In the genomic region with DNA sequence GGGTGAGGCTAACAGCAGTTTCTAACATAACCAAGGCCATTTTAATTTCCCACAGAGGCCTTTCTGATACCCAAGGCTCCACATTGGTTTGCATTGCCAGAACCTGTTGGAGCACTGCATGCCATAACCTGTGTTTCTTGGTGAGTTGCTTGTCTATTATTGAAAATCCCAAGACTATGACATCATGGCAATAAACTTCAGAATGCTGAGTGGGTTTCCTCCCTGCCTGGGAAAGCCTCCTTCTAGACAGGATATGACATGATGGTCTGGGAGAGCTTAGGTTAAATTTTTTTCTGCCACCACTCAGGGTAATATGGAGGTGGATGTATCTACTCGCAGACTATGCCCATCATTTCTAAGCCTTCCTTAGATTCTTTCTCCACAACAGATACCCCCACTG, we compare ENCODE assay signal across 16 cellular contexts. TPM values are rescaled to one million over a fixed set of nuclear protein-coding genes. Genes with fewer than 3 reads are reported as not detected.
A peak's percentile ranks its signal among the peaks of the same experiment; 100 is the strongest.
DNase-seq lines count a peak whose midpoint lies in the region; ATAC-seq, FAIRE-seq and TF ChIP-seq lines count a peak whose summit lies in the region.
"Had no signal": no experiment of that assay in that cellular context is flagged by ENCODE, and none has a peak within 500 bp of the region (broad histone marks: within the 10 kb centered on the region; RNA-seq: fewer than 3 reads in every experiment).

No MANE protein-coding gene starts in this region.

- no peak for TF ChIP-seq RAD21 in HepG2 (CRISPR knock-in tag; IDR thresholded peaks at IDR 0.05)

- H4K20me1 ChIP-seq in HepG2 (ENCODE audit: insufficient read depth, low read length), result no peaks in the 10 kb centered on the region

- H3K79me2 ChIP-seq in HepG2 (ENCODE audit: insufficient read depth, low read length), result no peaks in the 10 kb centered on the region

- WGBS in HepG2 (ENCODE audit: low lambda C conversion rate), result 50% methylated on average over 1 of the region's 1 CpG
- WGBS in right lobe of liver (ENCODE audit: insufficient coverage, low coverage, low lambda C conversion rate, missing lambda C conversion rate), result no CpG with 5 or more reads among the region's 1 CpG

- no peak overlapping the region for H2AFZ ChIP-seq in HepG2 (ENCODE audit: low read length)

- FAIRE-seq in HepG2 (lab: Jason Lieb, UNC), result no peak
- FAIRE-seq: endometrium, small intestine had no signal

- no peaks in the 10 kb centered on the region for H3K4me1 ChIP-seq in HepG2 (ENCODE audit: insufficient read depth, low read length)
- no peaks in the 10 kb centered on the region for H3K4me1 ChIP-seq in right lobe of liver
- peaks cover 4% of the 10 kb centered on the region for H3K4me1 ChIP-seq in lower lobe of right lung

- H3K4me2 ChIP-seq in HepG2 (ENCODE audit: low read depth, low read length), result no peak overlapping the region

- TF ChIP-seq POLR2A in HepG2 (IDR thresholded peaks at IDR 0.05; ENCODE audit: insufficient read depth in 1 of 2, low read depth in 2 of 2, low read length in 2 of 2) (no peak), right lobe of liver (IDR thresholded peaks at IDR 0.05) (no peak)

- no peak overlapping the region for H3K27ac ChIP-seq in HepG2 (ENCODE audit: extremely low read length, insufficient read depth, low read length)
- no peak overlapping the region for H3K27ac ChIP-seq in right lobe of liver
- no peak overlapping the region for H3K27ac ChIP-seq in lower lobe of right lung
- H3K27ac ChIP-seq: 22Rv1 had no signal

- peaks cover 0 to 5% of the 10 kb centered on the region in 2 experiments; a peak in 2 of 5 replicates for H3K27me3 ChIP-seq in HepG2 (ENCODE audit: control insufficient read depth in 1 of 2, insufficient read depth in 2 of 2, low read length in 2 of 2)
- no peaks in the 10 kb centered on the region for H3K27me3 ChIP-seq in right lobe of liver
- no peaks in the 10 kb centered on the region for H3K27me3 ChIP-seq in lower lobe of right lung (ENCODE audit: low read depth)
- H3K27me3 ChIP-seq in MG63, result no peaks in the 10 kb centered on the region

- no TSS peak for BruUV-seq in HepG2 (replicated peaks; lab: Mats Ljungman, UMichigan)

- H3K9me3 ChIP-seq in HepG2 (ENCODE audit: low read length) (no peaks in the 10 kb centered on the region), right lobe of liver (no peaks in the 10 kb centered on the region), lower lobe of right lung (no peaks in the 10 kb centered on the region), MG63 (no peaks in the 10 kb centered on the region)

- TF ChIP-seq EP300 in HepG2 (IDR thresholded peaks at IDR 0.05; ENCODE audit: low read depth in 2 of 2, low read length in 2 of 2) (no peak), HepG2 (CRISPR knock-in tag; IDR thresholded peaks at IDR 0.05; ENCODE audit: borderline replicate concordance) (no peak)

- H3K36me3 ChIP-seq in HepG2 (replicated peaks in 1 of 2; ENCODE audit: control insufficient read depth in 1 of 2, insufficient read depth in 2 of 2, low read length in 2 of 2), result no peaks in the 10 kb centered on the region
- H3K36me3 ChIP-seq in right lobe of liver, result no peaks in the 10 kb centered on the region
- no peaks in the 10 kb centered on the region for H3K36me3 ChIP-seq in lower lobe of right lung
- no peaks in the 10 kb centered on the region for H3K36me3 ChIP-seq in MG63

- POLR2A ChIA-PET in HepG2 (lab: Yijun Ruan, JAX), result no interaction called here

- no peak for ATAC-seq in HepG2
- no peak for ATAC-seq in right lobe of liver
- ATAC-seq in lower lobe of right lung, result no peak
- ATAC-seq: Panc1 had no signal

- CTCF ChIA-PET in HepG2 (lab: Yijun Ruan, JAX; ENCODE audit: low intra/inter-chr PET ratio, low total read pairs), result no interaction called here

- no peak overlapping the region for H3K9ac ChIP-seq in HepG2 (ENCODE audit: insufficient read depth, low read depth, low read length)

- H3K4me3 ChIP-seq in HepG2 (replicated peaks in 1 of 3; ENCODE audit: insufficient read depth in 1 of 3, low read depth in 2 of 3, low read length in 3 of 3), result no peak overlapping the region
- no peak overlapping the region for H3K4me3 ChIP-seq in right lobe of liver
- no peak overlapping the region for H3K4me3 ChIP-seq in epithelial cell of esophagus (ENCODE audit: low read length)
- H3K4me3 ChIP-seq in lower lobe of right lung, result no peak overlapping the region
- H3K4me3 ChIP-seq in MG63, result no peak overlapping the region

- TF ChIP-seq CTCF in HepG2 (CRISPR knock-in tag; IDR thresholded peaks at IDR 0.05) (no peak), right lobe of liver (IDR thresholded peaks at IDR 0.05) (no peak), epithelial cell of esophagus (IDR thresholded peaks at IDR 0.05; ENCODE audit: insufficient read depth, low read depth, low read length, missing control alignments) (no peak), lower lobe of right lung (IDR thresholded peaks at IDR 0.05) (no peak)

- in situ Hi-C loops in HepG2 (cut with HindIII; ENCODE audit: extremely low pct_ligation_motif_present, low pct_unique_long_range_greater_than_20kb), result no loop called here

- intact Hi-C loops in HepG2 (cut with micrococcal nuclease; ENCODE audit: unreplicated experiment), result no loop called here
- intact Hi-C loops in right lobe of liver (cut with DNase I), result no loop called here
- intact Hi-C loops in lower lobe of right lung (cut with DNase I), result no loop called here

- DNase-seq in HepG2 (ENCODE audit: low spot score), result no peak
- DNase-seq in right lobe of liver, result no peak
- DNase-seq in epithelial cell of esophagus (ENCODE audit: low read depth), result peak; percentile 99
- DNase-seq in kidney tubule cell (ENCODE audit: low spot score), result peak; percentile 89
- no peak for DNase-seq in activated CD4-positive, alpha-beta T cell treated with anti-CD3 and anti-CD28 coated beads for 4 hours
- DNase-seq in lower lobe of right lung, result no peak
- DNase-seq in NCI-H146 treated with DMSO at 0.1 percent for 48 hours (lab: John Stamatoyannopoulos, UW; ENCODE audit: unreplicated experiment), result no peak
- DNase-seq in MG63, result no peak
- DNase-seq: activated CD4-positive, alpha-beta memory T cell treated with anti-CD3 and anti-CD28 coated beads for 36 hours; DMS53; NCI-H2081 treated with DMSO at 0.1 percent for 48 hours; NCI-H774; small intestine had no signal

TF ChIP-seq in HepG2, 621 proteins besides CTCF, POLR2A, EP300 and RAD21:
- TF ChIP-seq, protein P1, sequence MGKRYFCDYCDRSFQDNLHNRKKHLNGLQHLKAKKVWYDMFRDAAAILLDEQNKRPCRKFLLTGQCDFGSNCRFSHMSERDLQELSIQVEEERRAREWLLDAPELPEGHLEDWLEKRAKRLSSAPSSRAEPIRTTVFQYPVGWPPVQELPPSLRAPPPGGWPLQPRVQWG (CRISPR knock-in tag; IDR thresholded peaks at IDR 0.05; ENCODE audit: borderline replicate concordance, low read depth), result no peak
- TF ChIP-seq ATF7 (IDR thresholded peaks at IDR 0.05) (peak; percentile 62; the same call in 1 of the 2 replicates), ATF7 (CRISPR knock-in tag; IDR thresholded peaks at IDR 0.05) (no peak)
TF ChIP-seq in HepG2: peak in this region for 1.

RNA-seq across cellular contexts. Expression of a gene that starts 23.2 kb away (rescaled TPM):
- 5.2 and 11.3 TPM in 2 replicates for total RNA-seq in HepG2 (2016; rRNA removed; fragmentation: Illumina TruSeq; extraction: Trizol)
- 0.30 and 0.44 TPM in 2 replicates for total RNA-seq in HepG2 (2016; cell fraction: cytosol; rRNA removed; fragmentation: Illumina TruSeq; extraction: Trizol; ENCODE audit: low read depth)
- total RNA-seq in HepG2 (2016; cell fraction: insoluble cytoplasmic fraction; rRNA removed; fragmentation: Illumina TruSeq; extraction: Trizol), result 4.6 and 10.3 TPM in 2 replicates
- 2.2 and 2.3 TPM in 2 replicates for total RNA-seq in HepG2 (2016; cell fraction: membrane; rRNA removed; fragmentation: Illumina TruSeq; extraction: Trizol)
- 10.6 and 12.9 TPM in 2 replicates for total RNA-seq in HepG2 (2016; cell fraction: nucleus; rRNA removed; fragmentation: Illumina TruSeq; extraction: Trizol)
- 3.3 and 3.5 TPM in 2 replicates for polyA plus RNA-seq in HepG2 (2011; rRNA removed)
- 2.2 and 2.7 TPM in 2 replicates for polyA plus RNA-seq in HepG2 (2011; cell fraction: cytosol; rRNA removed)
- polyA plus RNA-seq in HepG2 (2011; cell fraction: nucleus; rRNA removed), result 1.7 and 1.8 TPM in 2 replicates
- polyA plus RNA-seq in HepG2 (2012), result 2.2 and 3.3 TPM in 2 replicates
- polyA plus RNA-seq in HepG2 (2016; cell fraction: cytosol; fragmentation: Illumina TruSeq; extraction: Trizol; ENCODE audit: low read depth), result 0.94 and 1.1 TPM in 2 replicates
- polyA plus RNA-seq in HepG2 (2016; cell fraction: insoluble cytoplasmic fraction; fragmentation: Illumina TruSeq; extraction: Trizol; ENCODE audit: low read depth), result 4.4 and 4.6 TPM in 2 replicates
- polyA plus RNA-seq in HepG2 (2016; cell fraction: membrane; fragmentation: Illumina TruSeq; extraction: Trizol; ENCODE audit: low read depth), result 1.9 and 2.4 TPM in 2 replicates
- polyA plus RNA-seq in HepG2 (2016; cell fraction: nucleus; fragmentation: Illumina TruSeq; extraction: Trizol; ENCODE audit: insufficient read depth, low read depth), result 15.1 and 17.0 TPM in 2 replicates
- 7.4 and 47.2 TPM in 2 replicates for polyA minus RNA-seq in HepG2 (2011; rRNA and poly(A)+ RNA removed; ENCODE audit: low replicate concordance)
- 2.9 and 5.4 TPM in 2 replicates for polyA minus RNA-seq in HepG2 (2011; cell fraction: cytosol; rRNA and poly(A)+ RNA removed)
- polyA minus RNA-seq in HepG2 (2011; cell fraction: nucleus; rRNA and poly(A)+ RNA removed), result 3.1 and 3.5 TPM in 2 replicates
- 10 to 100 TPM; 12.6 to 28.1 (median 17.5) TPM for total RNA-seq in right lobe of liver
- total RNA-seq in lower lobe of right lung, result 31.1 TPM
- 35.6 and 56.6 TPM in 2 replicates for total RNA-seq in MG63 (2014; rRNA removed; shearing (Covaris generic); ENCODE audit: low replicate concordance)

Comparison
In these comparisons a context has a peak if more than half of its experiments do, and no peak if none do; other contexts are left out.
1. DNase-seq: peak in epithelial cell of esophagus (single experiment) and kidney tubule cell (single experiment); none in HepG2 (single experiment), right lobe of liver (0 of 3), activated CD4-positive, alpha-beta T cell treated with anti-CD3 and anti-CD28 coated beads for 4 hours (0 of 2), lower lobe of right lung (single experiment), NCI-H146 treated with DMSO at 0.1 percent for 48 hours (single experiment) and MG63 (single experiment).